In the genomic region with DNA sequence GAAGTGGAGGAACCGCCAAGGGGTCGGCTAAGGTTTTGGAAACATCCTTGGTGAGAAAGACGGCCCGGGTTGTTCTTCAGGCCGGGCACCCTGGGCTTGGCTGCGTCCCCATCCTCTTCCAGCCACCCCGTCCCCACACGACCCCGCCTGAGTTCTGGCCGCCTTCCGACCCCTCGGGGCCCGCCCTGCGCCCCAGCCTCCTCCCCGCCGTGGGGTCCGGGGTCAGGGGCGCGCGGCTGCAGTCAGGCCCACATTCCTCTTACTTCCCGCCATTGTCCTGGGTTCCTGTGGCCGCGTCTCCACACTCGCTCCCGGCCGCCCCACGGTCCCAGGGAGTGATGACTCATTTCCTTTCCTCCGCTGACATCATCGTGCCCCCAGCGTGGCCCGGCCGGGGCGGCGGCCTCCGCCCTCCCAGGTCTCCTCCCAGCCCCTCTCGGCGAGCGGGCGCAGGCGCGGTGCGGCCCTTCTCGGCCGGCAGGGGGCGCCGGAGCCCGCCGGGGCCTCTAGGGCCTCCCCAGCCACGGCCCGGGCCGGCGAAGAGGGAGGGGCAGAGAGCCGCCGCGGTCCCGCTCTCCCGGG, we compare ENCODE assay signal across 8 cellular contexts. TPM values are rescaled to one million over a fixed set of nuclear protein-coding genes. Genes with fewer than 3 reads are reported as not detected.
DNase-seq lines count a peak whose midpoint lies in the region; ATAC-seq and TF ChIP-seq lines count a peak whose summit lies in the region.

No MANE protein-coding gene starts in this region.

- H3K27me3 Mint-ChIP-seq in T-helper 1 cell treated with Interleukin-12 subunit alpha and Interleukin-12 subunit beta and Interleukin-4 antibody, amounts not matched to agents 30 μg/mL and 1 μg/mL, for 36 hours (ENCODE audit: low read depth): no peaks in the 10 kb centered on the region

- H3K36me3 Mint-ChIP-seq in T-helper 1 cell treated with Interleukin-12 subunit alpha and Interleukin-12 subunit beta and Interleukin-4 antibody, amounts not matched to agents 30 μg/mL and 1 μg/mL, for 36 hours (ENCODE audit: low read depth): no peaks in the 10 kb centered on the region

- H3K27me3 ChIP-seq in right atrium auricular region (no peaks in the 10 kb centered on the region), uterus (no peaks in the 10 kb centered on the region)

- intact Hi-C loops in uterus (cut with DNase I; ENCODE audit: low total_unique reads): loop anchor here (5.0 kb wide), 1 partner anchor 249 kb away; no protein-coding TSS in a partner anchor

- peak overlapping the region; percentile 93 to 96 for H3K27ac ChIP-seq in right atrium auricular region
- H3K27ac ChIP-seq in uterus: peak overlapping the region; percentile 93 to 99

- H3K9me3 Mint-ChIP-seq in T-helper 1 cell treated with Interleukin-12 subunit alpha and Interleukin-12 subunit beta and Interleukin-4 antibody, amounts not matched to agents 30 μg/mL and 1 μg/mL, for 36 hours: no peaks in the 10 kb centered on the region

- peak overlapping the region; percentile 85 for H3K4me3 Mint-ChIP-seq in T-helper 1 cell treated with Interleukin-12 subunit alpha and Interleukin-12 subunit beta and Interleukin-4 antibody, amounts not matched to agents 30 μg/mL and 1 μg/mL, for 36 hours

- peak; percentile 74 to 99 for TF ChIP-seq POLR2A in uterus (IDR thresholded peaks at IDR 0.05)

- peak; percentile 78 for ATAC-seq in HG02759 (IDR thresholded peaks at IDR 0.05; ENCODE audit: unreplicated experiment)

- H3K36me3 ChIP-seq in right atrium auricular region (no peaks in the 10 kb centered on the region), uterus (no peaks in the 10 kb centered on the region)

- H3K4me1 Mint-ChIP-seq in T-helper 1 cell treated with Interleukin-12 subunit alpha and Interleukin-12 subunit beta and Interleukin-4 antibody, amounts not matched to agents 30 μg/mL and 1 μg/mL, for 36 hours (ENCODE audit: low read depth): peaks cover 22% of the 10 kb centered on the region

- H3K9me3 ChIP-seq in right atrium auricular region (no peaks in the 10 kb centered on the region), uterus (no peaks in the 10 kb centered on the region)

- TF ChIP-seq CTCF in GM12875 (IDR thresholded peaks at IDR 0.05; ENCODE audit: borderline replicate concordance, insufficient read depth, low read depth, low read length) (peak; percentile 94), right atrium auricular region (IDR thresholded peaks at IDR 0.05) (peak; percentile 99), uterus (IDR thresholded peaks at IDR 0.05) (peak; percentile 79 to 100 (median 99))

- DNase-seq in NCI-H1105 treated with DMSO at 0.1 percent for 48 hours (lab: John Stamatoyannopoulos, UW) (peak; percentile 76), amygdala (lab: John Stamatoyannopoulos, UW) (peak in 54 of 56 donors; percentile 11 to 86 (median 66)), right atrium auricular region (ENCODE audit: low spot score) (peak; percentile 94), putamen (ENCODE audit: low spot score) (peak; percentile 89), uterus (peak; percentile 94 to 95)

- peak overlapping the region; percentile 89 for H3K27ac Mint-ChIP-seq in T-helper 1 cell treated with Interleukin-12 subunit alpha and Interleukin-12 subunit beta and Interleukin-4 antibody, amounts not matched to agents 30 μg/mL and 1 μg/mL, for 36 hours

- H3K4me3 ChIP-seq in GM12875 (ENCODE audit: low read depth, low read length) (peak overlapping the region; percentile 83), right atrium auricular region (peak overlapping the region; percentile 66 to 74), uterus (peak overlapping the region; percentile 49 to 86)

- peaks cover 0 to 21% of the 10 kb centered on the region in 2 donors for H3K4me1 ChIP-seq in right atrium auricular region
- H3K4me1 ChIP-seq in uterus: no peaks in the 10 kb centered on the region

RNA-seq across cellular contexts. Expression of a gene that starts 59.6 kb away (rescaled TPM):
- total RNA-seq in right atrium auricular region (10 to 100 TPM; 38.0 to 44.7 TPM), uterus (100 to 1,000 TPM; 140 to 421 (median 354) TPM)

Comparison
In these comparisons a context has a peak if more than half of its experiments do, and no peak if none do; other contexts are left out.
1. Peak in every context shown above with its lines: DNase-seq, ATAC-seq, H3K4me3 ChIP-seq and H3K27ac ChIP-seq.